In genomic region chr2:20665261-20666113, GRCh38 we compare ENCODE assay signal across 8 cellular contexts. TPM values are rescaled to one million over a fixed set of nuclear protein-coding genes. Genes with fewer than 3 reads are reported as not detected.
DNase-seq lines count a peak whose midpoint lies in the region; ATAC-seq and TF ChIP-seq lines count a peak whose summit lies in the region.

No MANE protein-coding gene starts in this region.

- H3K27ac ChIP-seq in colonic mucosa (no peak overlapping the region), uterus (peak overlapping the region; percentile 69 to 73), RWPE1 (no peak overlapping the region)
- H3K27ac ChIP-seq in naive thymus-derived CD4-positive, alpha-beta T cell (ENCODE audit: low read depth, low read length): no peak overlapping the region

- TF ChIP-seq POLR2A in uterus (IDR thresholded peaks at IDR 0.05): no peak

- peaks cover 52 to 84% (median 66%) of the 10 kb centered on the region in 5 donors for H3K27me3 Mint-ChIP-seq in naive thymus-derived CD4-positive, alpha-beta T cell

- H3K4me1 Mint-ChIP-seq in naive thymus-derived CD4-positive, alpha-beta T cell: peaks cover 6 to 30% (median 14%) of the 10 kb centered on the region in 7 donors

- CTCF ChIA-PET in naive thymus-derived CD4-positive, alpha-beta T cell (lab: Charles Lee): interaction anchor here (0.9 kb wide), 1 partner anchor 15 kb away, joined by 3 read pairs; the partner anchor contains the start of gene HS1BP3
- CTCF ChIA-PET in RWPE1 (lab: Yijun Ruan, JAX): interaction anchor here (0.6 to 1.0 kb wide), 4 partner anchors 9 to 297 kb away, joined by 3 to 4 read pairs (median 4); no protein-coding TSS in a partner anchor

- H3K9me3 ChIP-seq in colonic mucosa (no peaks in the 10 kb centered on the region), uterus (no peaks in the 10 kb centered on the region)
- no peaks in the 10 kb centered on the region for H3K9me3 ChIP-seq in naive thymus-derived CD4-positive, alpha-beta T cell (ENCODE audit: control insufficient read depth in 2 of 3, low read length in 3 of 3)

- no peaks in the 10 kb centered on the region for H3K36me3 Mint-ChIP-seq in naive thymus-derived CD4-positive, alpha-beta T cell

- no peaks in the 10 kb centered on the region for H3K36me3 ChIP-seq in colonic mucosa
- H3K36me3 ChIP-seq in naive thymus-derived CD4-positive, alpha-beta T cell (ENCODE audit: control insufficient read depth in 2 of 3, insufficient read depth in 3 of 3, low read length in 3 of 3): no peaks in the 10 kb centered on the region
- no peaks in the 10 kb centered on the region for H3K36me3 ChIP-seq in uterus

- peaks cover 83% of the 10 kb centered on the region for H3K27me3 ChIP-seq in colonic mucosa
- H3K27me3 ChIP-seq in naive thymus-derived CD4-positive, alpha-beta T cell (ENCODE audit: control insufficient read depth in 2 of 2, insufficient read depth in 2 of 2, low read length in 2 of 2): peaks cover 10 to 20% of the 10 kb centered on the region in 2 donors
- H3K27me3 ChIP-seq in uterus: peaks cover 2 to 6% of the 10 kb centered on the region in 2 donors

- H3K9ac ChIP-seq in colonic mucosa (ENCODE audit: low read depth in 2 of 2, low read length in 2 of 2): no peak overlapping the region

- peaks cover 10% of the 10 kb centered on the region for H3K4me1 ChIP-seq in colonic mucosa
- peaks cover 0 to 6% of the 10 kb centered on the region in 2 donors for H3K4me1 ChIP-seq in naive thymus-derived CD4-positive, alpha-beta T cell (ENCODE audit: control insufficient read depth in 2 of 2, insufficient read depth in 2 of 2, low read length in 2 of 2)
- peaks cover 0 to 11% of the 10 kb centered on the region in 2 donors for H3K4me1 ChIP-seq in uterus

- POLR2A ChIA-PET in naive thymus-derived CD4-positive, alpha-beta T cell (lab: Charles Lee): no interaction called here
- POLR2A ChIA-PET in RWPE1 (lab: Yijun Ruan, JAX; ENCODE audit: low non-redundant PET): no interaction called here

- DNase-seq in cardiac septum (ENCODE audit: low spot score) (peak; percentile 71), left cardiac atrium (no peak), colonic mucosa (no peak), uterus (no peak), NCI-H1436 treated with DMSO at 0.1 percent for 48 hours (lab: John Stamatoyannopoulos, UW) (no peak), RWPE1 (ENCODE audit: low spot score) (no peak), SK-N-DZ (ENCODE audit: low spot score) (no peak)
- no peak for DNase-seq in naive thymus-derived CD4-positive, alpha-beta T cell

- no peak for TF ChIP-seq CTCF in colonic mucosa (IDR thresholded peaks at IDR 0.05)
- TF ChIP-seq CTCF in uterus (IDR thresholded peaks at IDR 0.05): no peak
- TF ChIP-seq CTCF in RWPE1 (conservative IDR thresholded peaks at IDR 0.05; ENCODE audit: low read depth): no peak

- no peak overlapping the region for H3K27ac Mint-ChIP-seq in naive thymus-derived CD4-positive, alpha-beta T cell

- ATAC-seq in left cardiac atrium: no peak
- no peak for ATAC-seq in naive thymus-derived CD4-positive, alpha-beta T cell

- H3K4me3 ChIP-seq in colonic mucosa (peak overlapping the region; percentile 38), uterus (peak overlapping the region; percentile 47 to 52)
- H3K4me3 ChIP-seq in naive thymus-derived CD4-positive, alpha-beta T cell (ENCODE audit: low read length): peak overlapping the region; percentile 46

- H3K4me3 Mint-ChIP-seq in naive thymus-derived CD4-positive, alpha-beta T cell: peak overlapping the region; percentile 45 to 91 (median 82)

- intact Hi-C loops in cardiac septum (cut with DNase I): loop anchor here (10.0 kb wide), 2 partner anchors 159 to 449 kb away; partner anchors contain the start of gene LDAH
- intact Hi-C loops in left cardiac atrium (cut with DNase I): no loop called here
- intact Hi-C loops in colonic mucosa (cut with DNase I): no loop called here
- intact Hi-C loops in naive thymus-derived CD4-positive, alpha-beta T cell (cut with micrococcal nuclease): loop anchor here (2.0 to 10.0 kb wide), 3 partner anchors 15 to 649 kb away; partner anchors contain the start of genes HS1BP3 (in 1 of the 2) and LDAH (in 1 of the 2)
- intact Hi-C loops in uterus (cut with DNase I; ENCODE audit: low total_unique reads): loop anchor here (5.0 kb wide), 1 partner anchor 297 kb away; no protein-coding TSS in a partner anchor

- peaks cover 0 to 1% (median 0%) of the 10 kb centered on the region in 11 donors for H3K9me3 Mint-ChIP-seq in naive thymus-derived CD4-positive, alpha-beta T cell

RNA-seq across cellular contexts. Expression of gene GDF7, which starts 1.5 kb away (rescaled TPM):
- total RNA-seq in cardiac septum (0.94 TPM), left cardiac atrium (1 to 10 TPM in 1 of 2 donors, under 1 TPM in 1; 0.32 to 4.8 TPM), colonic mucosa (under 1 TPM; 0.05 to 0.11 TPM), uterus (10 to 100 TPM in 1 of 4 donors, 1 to 10 TPM in 3; 1.5 to 45.6 (median 5.4) TPM)
- under 1 TPM in 3 of 5 experiments, not detected in 2; 0.03 to 0.20 (median 0.05) TPM for total RNA-seq in naive thymus-derived CD4-positive, alpha-beta T cell
- under 1 TPM; 0.01 to 0.17 TPM for polyA plus RNA-seq in naive thymus-derived CD4-positive, alpha-beta T cell
- polyA plus RNA-seq in SK-N-DZ (2014; cell fraction: cytosol; rRNA removed): not detected in 2 replicates
- polyA plus RNA-seq in SK-N-DZ (2014; cell fraction: nucleus; rRNA removed): 0.14 TPM in 1 of 2 replicates, not detected in the other

RNA-seq across cellular contexts. Expression of gene HS1BP3, which starts 14.6 kb away (rescaled TPM):
- total RNA-seq in cardiac septum: 15.6 TPM
- total RNA-seq in left cardiac atrium: 10 to 100 TPM; 19.8 to 21.4 TPM
- 10 to 100 TPM; 21.2 to 21.5 TPM for total RNA-seq in colonic mucosa
- 10 to 100 TPM; 12.0 to 19.0 (median 18.3) TPM for total RNA-seq in naive thymus-derived CD4-positive, alpha-beta T cell
- 10 to 100 TPM; 13.8 to 17.3 TPM for polyA plus RNA-seq in naive thymus-derived CD4-positive, alpha-beta T cell
- 10 to 100 TPM in 3 of 4 donors, 1 to 10 TPM in 1; 7.1 to 41.8 (median 28.4) TPM for total RNA-seq in uterus
- 10.6 and 18.1 TPM in 2 replicates for polyA plus RNA-seq in SK-N-DZ (2014; cell fraction: cytosol; rRNA removed)
- polyA plus RNA-seq in SK-N-DZ (2014; cell fraction: nucleus; rRNA removed): 12.7 and 17.9 TPM in 2 replicates

Comparison
In these comparisons a context has a peak if more than half of its experiments do, and no peak if none do; other contexts are left out.
1. intact Hi-C loops: an anchor here in cardiac septum (10.0 kb wide), naive thymus-derived CD4-positive, alpha-beta T cell (2.0 to 10.0 kb wide) and uterus (5.0 kb wide); none called in left cardiac atrium and colonic mucosa.
2. H3K27ac ChIP-seq: peak in uterus (2 of 2); none in colonic mucosa (single experiment), naive thymus-derived CD4-positive, alpha-beta T cell (single experiment) and RWPE1 (single experiment).
3. Peak in every context shown above with its lines, with median percentiles within 50 percentile points of each other: H3K4me3 ChIP-seq.